1 cellular context compared by ENCODE assay signal in the genomic region with DNA sequence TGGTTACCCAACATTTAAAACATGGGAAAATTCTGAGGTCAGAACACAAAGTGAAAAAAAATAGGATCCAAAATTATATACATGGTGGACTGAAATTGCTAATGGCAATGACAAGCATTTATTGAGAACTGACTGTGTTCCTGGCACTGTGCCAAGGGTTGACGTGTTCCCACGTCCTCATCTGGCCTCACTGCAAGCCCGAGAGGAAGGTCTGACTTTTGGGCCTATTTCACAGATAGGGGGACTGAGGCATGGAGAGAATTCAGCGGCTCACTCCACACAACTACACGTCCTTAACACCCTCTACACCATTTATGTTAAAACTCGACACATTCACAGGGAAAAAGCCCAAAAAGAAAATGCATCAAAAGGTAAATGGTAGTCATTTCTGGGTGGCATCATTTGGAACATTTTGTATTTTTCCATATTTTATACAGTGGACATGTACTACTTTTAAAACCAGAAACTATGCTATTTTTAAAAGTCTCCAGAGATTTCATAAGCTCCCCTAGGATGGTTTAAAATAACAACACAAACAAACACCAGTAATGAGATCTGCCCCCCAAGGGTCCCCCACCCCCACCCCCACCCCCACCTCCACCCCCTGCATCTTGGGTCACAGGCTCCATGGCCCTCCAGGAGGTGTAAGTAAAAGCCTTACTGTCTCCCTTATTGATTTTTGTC.
A peak's percentile ranks its signal among the peaks of the same experiment; 100 is the strongest.
TF ChIP-seq lines count a peak whose summit lies in the region.

No MANE protein-coding gene starts in this region.

TF ChIP-seq in HEK293, 187 proteins besides CTCF, POLR2A, EP300 and RAD21 (continued from another document and continues in another):
- TF ChIP-seq, protein P1, sequence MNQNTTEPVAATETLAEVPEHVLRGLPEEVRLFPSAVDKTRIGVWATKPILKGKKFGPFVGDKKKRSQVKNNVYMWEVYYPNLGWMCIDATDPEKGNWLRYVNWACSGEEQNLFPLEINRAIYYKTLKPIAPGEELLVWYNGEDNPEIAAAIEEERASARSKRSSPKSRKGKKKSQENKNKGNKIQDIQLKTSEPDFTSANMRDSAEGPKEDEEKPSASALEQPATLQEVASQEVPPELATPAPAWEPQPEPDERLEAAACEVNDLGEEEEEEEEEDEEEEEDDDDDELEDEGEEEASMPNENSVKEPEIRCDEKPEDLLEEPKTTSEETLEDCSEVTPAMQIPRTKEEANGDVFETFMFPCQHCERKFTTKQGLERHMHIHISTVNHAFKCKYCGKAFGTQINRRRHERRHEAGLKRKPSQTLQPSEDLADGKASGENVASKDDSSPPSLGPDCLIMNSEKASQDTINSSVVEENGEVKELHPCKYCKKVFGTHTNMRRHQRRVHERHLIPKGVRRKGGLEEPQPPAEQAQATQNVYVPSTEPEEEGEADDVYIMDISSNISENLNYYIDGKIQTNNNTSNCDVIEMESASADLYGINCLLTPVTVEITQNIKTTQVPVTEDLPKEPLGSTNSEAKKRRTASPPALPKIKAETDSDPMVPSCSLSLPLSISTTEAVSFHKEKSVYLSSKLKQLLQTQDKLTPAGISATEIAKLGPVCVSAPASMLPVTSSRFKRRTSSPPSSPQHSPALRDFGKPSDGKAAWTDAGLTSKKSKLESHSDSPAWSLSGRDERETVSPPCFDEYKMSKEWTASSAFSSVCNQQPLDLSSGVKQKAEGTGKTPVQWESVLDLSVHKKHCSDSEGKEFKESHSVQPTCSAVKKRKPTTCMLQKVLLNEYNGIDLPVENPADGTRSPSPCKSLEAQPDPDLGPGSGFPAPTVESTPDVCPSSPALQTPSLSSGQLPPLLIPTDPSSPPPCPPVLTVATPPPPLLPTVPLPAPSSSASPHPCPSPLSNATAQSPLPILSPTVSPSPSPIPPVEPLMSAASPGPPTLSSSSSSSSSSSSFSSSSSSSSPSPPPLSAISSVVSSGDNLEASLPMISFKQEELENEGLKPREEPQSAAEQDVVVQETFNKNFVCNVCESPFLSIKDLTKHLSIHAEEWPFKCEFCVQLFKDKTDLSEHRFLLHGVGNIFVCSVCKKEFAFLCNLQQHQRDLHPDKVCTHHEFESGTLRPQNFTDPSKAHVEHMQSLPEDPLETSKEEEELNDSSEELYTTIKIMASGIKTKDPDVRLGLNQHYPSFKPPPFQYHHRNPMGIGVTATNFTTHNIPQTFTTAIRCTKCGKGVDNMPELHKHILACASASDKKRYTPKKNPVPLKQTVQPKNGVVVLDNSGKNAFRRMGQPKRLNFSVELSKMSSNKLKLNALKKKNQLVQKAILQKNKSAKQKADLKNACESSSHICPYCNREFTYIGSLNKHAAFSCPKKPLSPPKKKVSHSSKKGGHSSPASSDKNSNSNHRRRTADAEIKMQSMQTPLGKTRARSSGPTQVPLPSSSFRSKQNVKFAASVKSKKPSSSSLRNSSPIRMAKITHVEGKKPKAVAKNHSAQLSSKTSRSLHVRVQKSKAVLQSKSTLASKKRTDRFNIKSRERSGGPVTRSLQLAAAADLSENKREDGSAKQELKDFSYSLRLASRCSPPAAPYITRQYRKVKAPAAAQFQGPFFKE (tag by site-specific recombination; IDR thresholded peaks at IDR 0.05; ENCODE audit: borderline replicate concordance), result no peak
- TF ChIP-seq ZNF223 (tag by site-specific recombination; IDR thresholded peaks at IDR 0.05), result no peak
- TF ChIP-seq ZNF140 (tag by site-specific recombination; IDR thresholded peaks at IDR 0.05), result no peak
- no peak for TF ChIP-seq SETDB1 (IDR thresholded peaks at IDR 0.05; ENCODE audit: insufficient read length, low read length)
- TF ChIP-seq, protein P2, sequence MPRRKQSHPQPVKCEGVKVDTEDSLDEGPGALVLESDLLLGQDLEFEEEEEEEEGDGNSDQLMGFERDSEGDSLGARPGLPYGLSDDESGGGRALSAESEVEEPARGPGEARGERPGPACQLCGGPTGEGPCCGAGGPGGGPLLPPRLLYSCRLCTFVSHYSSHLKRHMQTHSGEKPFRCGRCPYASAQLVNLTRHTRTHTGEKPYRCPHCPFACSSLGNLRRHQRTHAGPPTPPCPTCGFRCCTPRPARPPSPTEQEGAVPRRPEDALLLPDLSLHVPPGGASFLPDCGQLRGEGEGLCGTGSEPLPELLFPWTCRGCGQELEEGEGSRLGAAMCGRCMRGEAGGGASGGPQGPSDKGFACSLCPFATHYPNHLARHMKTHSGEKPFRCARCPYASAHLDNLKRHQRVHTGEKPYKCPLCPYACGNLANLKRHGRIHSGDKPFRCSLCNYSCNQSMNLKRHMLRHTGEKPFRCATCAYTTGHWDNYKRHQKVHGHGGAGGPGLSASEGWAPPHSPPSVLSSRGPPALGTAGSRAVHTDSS (tag by site-specific recombination; IDR thresholded peaks at IDR 0.05), result peak; percentile 69
- TF ChIP-seq, protein P3, sequence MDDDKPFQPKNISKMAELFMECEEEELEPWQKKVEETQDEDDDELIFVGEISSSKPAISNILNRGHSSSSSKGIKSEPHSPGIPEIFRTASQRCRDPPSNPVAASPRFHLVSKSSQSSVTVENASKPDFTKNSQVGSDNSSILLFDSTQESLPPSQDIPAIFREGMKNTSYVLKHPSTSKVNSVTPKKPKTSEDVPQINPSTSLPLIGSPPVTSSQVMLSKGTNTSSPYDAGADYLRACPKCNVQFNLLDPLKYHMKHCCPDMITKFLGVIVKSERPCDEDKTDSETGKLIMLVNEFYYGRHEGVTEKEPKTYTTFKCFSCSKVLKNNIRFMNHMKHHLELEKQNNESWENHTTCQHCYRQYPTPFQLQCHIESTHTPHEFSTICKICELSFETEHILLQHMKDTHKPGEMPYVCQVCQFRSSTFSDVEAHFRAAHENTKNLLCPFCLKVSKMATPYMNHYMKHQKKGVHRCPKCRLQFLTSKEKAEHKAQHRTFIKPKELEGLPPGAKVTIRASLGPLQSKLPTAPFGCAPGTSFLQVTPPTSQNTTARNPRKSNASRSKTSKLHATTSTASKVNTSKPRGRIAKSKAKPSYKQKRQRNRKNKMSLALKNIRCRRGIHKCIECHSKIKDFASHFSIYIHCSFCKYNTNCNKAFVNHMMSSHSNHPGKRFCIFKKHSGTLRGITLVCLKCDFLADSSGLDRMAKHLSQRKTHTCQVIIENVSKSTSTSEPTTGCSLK (tag by site-specific recombination; IDR thresholded peaks at IDR 0.05), result no peak
- no peak for TF ChIP-seq ZNF521 (tag by site-specific recombination; IDR thresholded peaks at IDR 0.05)
- TF ChIP-seq GFI1B (tag by site-specific recombination; IDR thresholded peaks at IDR 0.05), result no peak
- no peak; the same call in 1 of the 2 replicates for TF ChIP-seq YY2 (tag by site-specific recombination; IDR thresholded peaks at IDR 0.05)
- TF ChIP-seq IKZF3 (tag by site-specific recombination; IDR thresholded peaks at IDR 0.05), result peak; percentile 46; the same call in 1 of the 2 replicates
- TF ChIP-seq MZF1 (tag by site-specific recombination; IDR thresholded peaks at IDR 0.05; ENCODE audit: borderline replicate concordance), result peak; percentile 64; the same call in 1 of the 2 replicates
- TF ChIP-seq ZNF585B (tag by site-specific recombination; IDR thresholded peaks at IDR 0.05), result no peak; the same call in 1 of the 2 replicates
- no peak for TF ChIP-seq BCL11A (tag by site-specific recombination; IDR thresholded peaks at IDR 0.05; ENCODE audit: low read depth)
- TF ChIP-seq, protein P4, sequence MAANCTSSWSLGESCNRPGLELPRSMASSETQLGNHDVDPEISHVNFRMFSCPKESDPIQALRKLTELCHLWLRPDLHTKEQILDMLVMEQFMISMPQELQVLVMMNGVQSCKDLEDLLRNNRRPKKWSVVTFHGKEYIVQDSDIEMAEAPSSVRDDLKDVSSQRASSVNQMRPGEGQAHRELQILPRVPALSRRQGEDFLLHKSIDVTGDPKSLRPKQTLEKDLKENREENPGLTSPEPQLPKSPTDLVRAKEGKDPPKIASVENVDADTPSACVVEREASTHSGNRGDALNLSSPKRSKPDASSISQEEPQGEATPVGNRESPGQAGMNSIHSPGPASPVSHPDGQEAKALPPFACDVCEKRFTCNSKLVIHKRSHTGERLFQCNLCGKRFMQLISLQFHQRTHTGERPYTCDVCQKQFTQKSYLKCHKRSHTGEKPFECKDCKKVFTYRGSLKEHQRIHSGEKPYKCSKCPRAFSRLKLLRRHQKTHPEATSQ (tag by site-specific recombination; IDR thresholded peaks at IDR 0.05), result no peak
- TF ChIP-seq, protein P5, sequence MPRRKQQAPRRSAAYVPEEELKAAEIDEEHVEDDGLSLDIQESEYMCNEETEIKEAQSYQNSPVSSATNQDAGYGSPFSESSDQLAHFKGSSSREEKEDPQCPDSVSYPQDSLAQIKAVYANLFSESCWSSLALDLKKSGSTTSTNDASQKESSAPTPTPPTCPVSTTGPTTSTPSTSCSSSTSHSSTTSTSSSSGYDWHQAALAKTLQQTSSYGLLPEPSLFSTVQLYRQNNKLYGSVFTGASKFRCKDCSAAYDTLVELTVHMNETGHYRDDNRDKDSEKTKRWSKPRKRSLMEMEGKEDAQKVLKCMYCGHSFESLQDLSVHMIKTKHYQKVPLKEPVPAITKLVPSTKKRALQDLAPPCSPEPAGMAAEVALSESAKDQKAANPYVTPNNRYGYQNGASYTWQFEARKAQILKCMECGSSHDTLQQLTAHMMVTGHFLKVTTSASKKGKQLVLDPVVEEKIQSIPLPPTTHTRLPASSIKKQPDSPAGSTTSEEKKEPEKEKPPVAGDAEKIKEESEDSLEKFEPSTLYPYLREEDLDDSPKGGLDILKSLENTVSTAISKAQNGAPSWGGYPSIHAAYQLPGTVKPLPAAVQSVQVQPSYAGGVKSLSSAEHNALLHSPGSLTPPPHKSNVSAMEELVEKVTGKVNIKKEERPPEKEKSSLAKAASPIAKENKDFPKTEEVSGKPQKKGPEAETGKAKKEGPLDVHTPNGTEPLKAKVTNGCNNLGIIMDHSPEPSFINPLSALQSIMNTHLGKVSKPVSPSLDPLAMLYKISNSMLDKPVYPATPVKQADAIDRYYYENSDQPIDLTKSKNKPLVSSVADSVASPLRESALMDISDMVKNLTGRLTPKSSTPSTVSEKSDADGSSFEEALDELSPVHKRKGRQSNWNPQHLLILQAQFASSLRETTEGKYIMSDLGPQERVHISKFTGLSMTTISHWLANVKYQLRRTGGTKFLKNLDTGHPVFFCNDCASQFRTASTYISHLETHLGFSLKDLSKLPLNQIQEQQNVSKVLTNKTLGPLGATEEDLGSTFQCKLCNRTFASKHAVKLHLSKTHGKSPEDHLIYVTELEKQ (tag by site-specific recombination; IDR thresholded peaks at IDR 0.05; ENCODE audit: borderline replicate concordance), result no peak; the same call in 1 of the 2 replicates
- TF ChIP-seq, protein P6, sequence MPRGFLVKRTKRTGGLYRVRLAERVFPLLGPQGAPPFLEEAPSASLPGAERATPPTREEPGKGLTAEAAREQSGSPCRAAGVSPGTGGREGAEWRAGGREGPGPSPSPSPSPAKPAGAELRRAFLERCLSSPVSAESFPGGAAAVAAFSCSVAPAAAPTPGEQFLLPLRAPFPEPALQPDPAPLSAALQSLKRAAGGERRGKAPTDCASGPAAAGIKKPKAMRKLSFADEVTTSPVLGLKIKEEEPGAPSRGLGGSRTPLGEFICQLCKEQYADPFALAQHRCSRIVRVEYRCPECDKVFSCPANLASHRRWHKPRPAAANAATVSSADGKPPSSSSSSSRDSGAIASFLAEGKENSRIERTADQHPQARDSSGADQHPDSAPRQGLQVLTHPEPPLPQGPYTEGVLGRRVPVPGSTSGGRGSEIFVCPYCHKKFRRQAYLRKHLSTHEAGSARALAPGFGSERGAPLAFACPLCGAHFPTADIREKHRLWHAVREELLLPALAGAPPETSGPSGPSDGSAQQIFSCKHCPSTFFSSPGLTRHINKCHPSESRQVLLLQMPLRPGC (tag by site-specific recombination; IDR thresholded peaks at IDR 0.05), result peak; percentile 34; the same call in 1 of the 2 replicates
- TF ChIP-seq HOXD13 (CRISPR knock-in tag; IDR thresholded peaks at IDR 0.05; ENCODE audit: borderline replicate concordance), result no peak
- TF ChIP-seq, protein P7, sequence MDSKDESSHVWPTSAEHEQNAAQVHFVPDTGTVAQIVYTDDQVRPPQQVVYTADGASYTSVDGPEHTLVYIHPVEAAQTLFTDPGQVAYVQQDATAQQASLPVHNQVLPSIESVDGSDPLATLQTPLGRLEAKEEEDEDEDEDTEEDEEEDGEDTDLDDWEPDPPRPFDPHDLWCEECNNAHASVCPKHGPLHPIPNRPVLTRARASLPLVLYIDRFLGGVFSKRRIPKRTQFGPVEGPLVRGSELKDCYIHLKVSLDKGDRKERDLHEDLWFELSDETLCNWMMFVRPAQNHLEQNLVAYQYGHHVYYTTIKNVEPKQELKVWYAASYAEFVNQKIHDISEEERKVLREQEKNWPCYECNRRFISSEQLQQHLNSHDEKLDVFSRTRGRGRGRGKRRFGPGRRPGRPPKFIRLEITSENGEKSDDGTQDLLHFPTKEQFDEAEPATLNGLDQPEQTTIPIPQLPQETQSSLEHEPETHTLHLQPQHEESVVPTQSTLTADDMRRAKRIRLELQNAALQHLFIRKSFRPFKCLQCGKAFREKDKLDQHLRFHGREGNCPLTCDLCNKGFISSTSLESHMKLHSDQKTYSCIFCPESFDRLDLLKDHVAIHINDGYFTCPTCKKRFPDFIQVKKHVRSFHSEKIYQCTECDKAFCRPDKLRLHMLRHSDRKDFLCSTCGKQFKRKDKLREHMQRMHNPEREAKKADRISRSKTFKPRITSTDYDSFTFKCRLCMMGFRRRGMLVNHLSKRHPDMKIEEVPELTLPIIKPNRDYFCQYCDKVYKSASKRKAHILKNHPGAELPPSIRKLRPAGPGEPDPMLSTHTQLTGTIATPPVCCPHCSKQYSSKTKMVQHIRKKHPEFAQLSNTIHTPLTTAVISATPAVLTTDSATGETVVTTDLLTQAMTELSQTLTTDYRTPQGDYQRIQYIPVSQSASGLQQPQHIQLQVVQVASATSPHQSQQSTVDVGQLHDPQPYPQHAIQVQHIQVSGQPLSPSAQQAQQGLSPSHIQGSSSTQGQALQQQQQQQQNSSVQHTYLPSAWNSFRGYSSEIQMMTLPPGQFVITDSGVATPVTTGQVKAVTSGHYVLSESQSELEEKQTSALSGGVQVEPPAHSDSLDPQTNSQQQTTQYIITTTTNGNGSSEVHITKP (tag by site-specific recombination; IDR thresholded peaks at IDR 0.05), result 0 out of 2 replicates have a peak, but pooled peaks have one; percentile 12
- TF ChIP-seq ZNF121 (tag by site-specific recombination; IDR thresholded peaks at IDR 0.05), result no peak
- no peak for TF ChIP-seq ZNF433 (tag by site-specific recombination; IDR thresholded peaks at IDR 0.05; ENCODE audit: low read depth)
- TF ChIP-seq MEIS1 (CRISPR knock-in tag; IDR thresholded peaks at IDR 0.05; ENCODE audit: borderline replicate concordance), result no peak
- TF ChIP-seq, protein P8, sequence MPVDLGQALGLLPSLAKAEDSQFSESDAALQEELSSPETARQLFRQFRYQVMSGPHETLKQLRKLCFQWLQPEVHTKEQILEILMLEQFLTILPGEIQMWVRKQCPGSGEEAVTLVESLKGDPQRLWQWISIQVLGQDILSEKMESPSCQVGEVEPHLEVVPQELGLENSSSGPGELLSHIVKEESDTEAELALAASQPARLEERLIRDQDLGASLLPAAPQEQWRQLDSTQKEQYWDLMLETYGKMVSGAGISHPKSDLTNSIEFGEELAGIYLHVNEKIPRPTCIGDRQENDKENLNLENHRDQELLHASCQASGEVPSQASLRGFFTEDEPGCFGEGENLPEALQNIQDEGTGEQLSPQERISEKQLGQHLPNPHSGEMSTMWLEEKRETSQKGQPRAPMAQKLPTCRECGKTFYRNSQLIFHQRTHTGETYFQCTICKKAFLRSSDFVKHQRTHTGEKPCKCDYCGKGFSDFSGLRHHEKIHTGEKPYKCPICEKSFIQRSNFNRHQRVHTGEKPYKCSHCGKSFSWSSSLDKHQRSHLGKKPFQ (tag by site-specific recombination; IDR thresholded peaks at IDR 0.05), result no peak
- peak; percentile 94 for TF ChIP-seq ZNF174 (tag by site-specific recombination; IDR thresholded peaks at IDR 0.05)
- no peak for TF ChIP-seq ZNF530 (tag by site-specific recombination; IDR thresholded peaks at IDR 0.05; ENCODE audit: low read depth)
- no peak for TF ChIP-seq ZNF138 (tag by site-specific recombination; IDR thresholded peaks at IDR 0.05; ENCODE audit: borderline replicate concordance)
- no peak for TF ChIP-seq GLI4 (tag by site-specific recombination; IDR thresholded peaks at IDR 0.05)
